ENCODE assay signal across 9 cellular contexts in the genomic region with DNA sequence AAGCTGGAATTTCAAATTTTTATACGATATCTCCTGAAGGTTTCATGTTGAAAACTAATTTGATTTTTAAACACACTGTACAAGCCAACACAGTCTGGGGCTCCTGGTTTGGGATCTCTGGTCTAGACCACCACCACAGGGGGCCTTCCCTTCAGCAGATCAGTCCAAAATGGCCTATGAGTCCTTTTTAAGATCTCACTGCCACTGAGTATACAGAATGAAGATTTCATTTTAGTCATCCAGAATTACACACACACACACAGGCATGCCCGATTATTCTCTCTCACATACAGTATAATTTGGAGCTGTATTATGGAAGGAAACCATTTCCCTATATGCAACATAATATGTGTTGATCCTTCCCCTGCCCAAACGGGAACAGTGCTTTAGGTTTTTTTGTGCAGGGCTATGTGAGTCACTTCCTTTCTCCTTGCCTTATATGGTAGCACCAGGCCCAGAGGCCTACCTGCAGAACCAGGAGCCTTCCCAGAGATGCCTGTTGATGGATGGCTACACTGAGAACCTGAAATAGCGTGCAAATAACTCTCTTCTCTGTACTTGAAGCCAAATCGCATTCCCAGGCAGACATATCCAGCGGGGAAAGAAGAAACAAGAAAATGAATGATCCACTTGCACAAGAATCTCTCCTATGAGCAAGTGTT. TPM values are rescaled to one million over a fixed set of nuclear protein-coding genes. Genes with fewer than 3 reads are reported as not detected.
DNase-seq lines count a peak whose midpoint lies in the region; ATAC-seq and TF ChIP-seq lines count a peak whose summit lies in the region.
"Had no signal": no experiment of that assay in that cellular context is flagged by ENCODE, and none has a peak within 500 bp of the region (broad histone marks: within the 10 kb centered on the region; RNA-seq: fewer than 3 reads in every experiment).

No MANE protein-coding gene starts in this region.

- H3K27me3 Mint-ChIP-seq in H9 (ENCODE audit: low read depth) (no peaks in the 10 kb centered on the region), HFFc6 (ENCODE audit: insufficient read depth) (peaks cover 17% of the 10 kb centered on the region)

- peak overlapping the region; percentile 17; the same call in 1 of the 2 replicates for H3K14ac ChIP-seq in H9 (ENCODE audit: insufficient read depth, low read length)

- no peaks in the 10 kb centered on the region for H4K20me1 ChIP-seq in H9 (ENCODE audit: control insufficient read depth, insufficient read depth, insufficient read length)

- H3K9me3 Mint-ChIP-seq in H9 = no peaks in the 10 kb centered on the region
- no peaks in the 10 kb centered on the region for H3K9me3 Mint-ChIP-seq in HFFc6

- no peak overlapping the region for H3K4me2 ChIP-seq in H9 (ENCODE audit: insufficient read depth, insufficient read length, low read length)

- no CpG with 5 or more reads among the region's 6 CpGs for WGBS in H9 (ENCODE audit: extremely low coverage, insufficient read length, low lambda C conversion rate)

- no peaks in the 10 kb centered on the region for H3K36me3 Mint-ChIP-seq in H9 (ENCODE audit: insufficient read depth in 1 of 3, low read depth in 3 of 3)
- H3K36me3 Mint-ChIP-seq in HFFc6 (ENCODE audit: low read depth) = no peaks in the 10 kb centered on the region

- no peaks in the 10 kb centered on the region for H3K23me2 ChIP-seq in H9 (ENCODE audit: insufficient read length, low read depth, low read length, poor library complexity, severe bottlenecking)

- no peaks in the 10 kb centered on the region for H3K79me2 ChIP-seq in H9 (ENCODE audit: insufficient read depth, low read length)

- H3K4ac ChIP-seq in H9 (ENCODE audit: low read depth, low read length) = no peak overlapping the region

- no peak overlapping the region for H4K5ac ChIP-seq in H9 (ENCODE audit: insufficient read length, low read depth, low read length)

- no peaks in the 10 kb centered on the region for H3K79me1 ChIP-seq in H9 (ENCODE audit: insufficient read depth, low read depth, low read length, poor library complexity, severe bottlenecking)

- no peak overlapping the region for H3K23ac ChIP-seq in H9 (ENCODE audit: insufficient read length, low read depth, low read length)

- peak overlapping the region; percentile 45 for H3K18ac ChIP-seq in H9 (ENCODE audit: insufficient read length, low read depth, low read length)

- peak; percentile 58; the same call in 2 of the 3 replicates for ATAC-seq in SK-N-SH treated with all-trans-retinoic acid at 6 μM for 48 hours
- ATAC-seq in HG03025 (IDR thresholded peaks at IDR 0.05; ENCODE audit: low FRiP score, unreplicated experiment) = no peak
- ATAC-seq in HG02870 (IDR thresholded peaks at IDR 0.05; ENCODE audit: unreplicated experiment) = no peak

- H3T11ph ChIP-seq in H9 (ENCODE audit: low read length) = no peak overlapping the region

- H3K4me1 Mint-ChIP-seq in H9 = peaks cover 29 to 41% of the 10 kb centered on the region in 2 experiments
- peaks cover 28% of the 10 kb centered on the region for H3K4me1 Mint-ChIP-seq in HFFc6 (ENCODE audit: low read depth)

- H2AFZ ChIP-seq in H9 (ENCODE audit: low read length) = no peak overlapping the region

- H3K4me1 ChIP-seq in H9 (ENCODE audit: insufficient read depth, low read length) (peaks cover 1% of the 10 kb centered on the region; the same call in 1 of the 2 replicates), right atrium auricular region (peaks cover 0 to 16% of the 10 kb centered on the region in 2 donors)

- no peak overlapping the region for H2AK5ac ChIP-seq in H9 (ENCODE audit: insufficient read length, low read length)

- no peak overlapping the region for H2BK20ac ChIP-seq in H9 (ENCODE audit: low read depth, low read length, poor library complexity, severe bottlenecking)

- H3K4me3 Mint-ChIP-seq in H9 (no peak overlapping the region), HFFc6 (no peak overlapping the region)

- H4K91ac ChIP-seq in H9 (ENCODE audit: insufficient read length, low read depth, low read length) = no peak overlapping the region

- H3K27ac Mint-ChIP-seq in H9 = peak overlapping the region in 2 of 3 experiments; percentile 37 to 58; a peak in 4 of 7 replicates
- H3K27ac Mint-ChIP-seq in HFFc6 = no peak overlapping the region

- H3K9me3 ChIP-seq in H9 (ENCODE audit: control insufficient read depth, low read depth, low read length) (no peaks in the 10 kb centered on the region), right atrium auricular region (no peaks in the 10 kb centered on the region)

- H3K27ac ChIP-seq in H9 (ENCODE audit: insufficient read length, low read depth, low read length) = no peak overlapping the region
- peak overlapping the region; percentile 68 to 84 for H3K27ac ChIP-seq in right atrium auricular region

- H2BK12ac ChIP-seq in H9 (ENCODE audit: insufficient read length, low read depth, low read length) = peak overlapping the region; percentile 45

- H4K8ac ChIP-seq in H9 (replicated peaks; ENCODE audit: insufficient read length, low read depth, low read length) = no peak overlapping the region

- TF ChIP-seq CTCF in H9 (conservative IDR thresholded peaks at IDR 0.05) = no peak
- no peak for TF ChIP-seq CTCF in right atrium auricular region (IDR thresholded peaks at IDR 0.05)
- no peak for TF ChIP-seq CTCF in HFFc6 (IDR thresholded peaks at IDR 0.05)

- H3K9ac ChIP-seq in H9 (ENCODE audit: extremely low read depth, insufficient read length, low read length) = no peak overlapping the region

- no peaks in the 10 kb centered on the region for H3K36me3 ChIP-seq in right atrium auricular region

- H2BK5ac ChIP-seq in H9 (ENCODE audit: insufficient read length, low read length) = no peak overlapping the region

- H3K56ac ChIP-seq in H9 (ENCODE audit: insufficient read length, low read depth, low read length) = no peak overlapping the region

- DNase-seq in AML-193 (lab: John Stamatoyannopoulos, UW) = peak; percentile 2 to 27
- DNase-seq in H9 = peak; percentile 65
- DNase-seq in right atrium auricular region (ENCODE audit: low spot score) = no peak
- no peak for DNase-seq in epidermal melanocyte (ENCODE audit: insufficient read length, low spot score)
- DNase-seq in HFFc6 = no peak
- DNase-seq: NCI-H187 had no signal

- H2BK120ac ChIP-seq in H9 (ENCODE audit: low read depth, low read length, poor library complexity, severe bottlenecking) = no peak overlapping the region

- H3K4me3 ChIP-seq in right atrium auricular region = no peak overlapping the region

- H2BK15ac ChIP-seq in H9 (ENCODE audit: low read depth, low read length) = no peak overlapping the region

- H3K27me3 ChIP-seq in H9 (ENCODE audit: insufficient read depth, low read length) = no peaks in the 10 kb centered on the region
- H3K27me3 ChIP-seq in right atrium auricular region = no peaks in the 10 kb centered on the region

TF ChIP-seq in SK-N-SH treated with all-trans-retinoic acid at 6 μM for 48 hours, 23 proteins besides CTCF, POLR2A, EP300 and RAD21 (continues in another document):
- TF ChIP-seq TOX (CRISPR knock-in tag; IDR thresholded peaks at IDR 0.05; ENCODE audit: borderline replicate concordance) = no peak
- TF ChIP-seq ARNTL (CRISPR knock-in tag; IDR thresholded peaks at IDR 0.05; ENCODE audit: borderline replicate concordance, low read depth) = no peak
- no peak for TF ChIP-seq CSRNP3 (CRISPR knock-in tag; IDR thresholded peaks at IDR 0.05)
- TF ChIP-seq ZFP30 (CRISPR knock-in tag; IDR thresholded peaks at IDR 0.05) = no peak
- TF ChIP-seq, protein P1, sequence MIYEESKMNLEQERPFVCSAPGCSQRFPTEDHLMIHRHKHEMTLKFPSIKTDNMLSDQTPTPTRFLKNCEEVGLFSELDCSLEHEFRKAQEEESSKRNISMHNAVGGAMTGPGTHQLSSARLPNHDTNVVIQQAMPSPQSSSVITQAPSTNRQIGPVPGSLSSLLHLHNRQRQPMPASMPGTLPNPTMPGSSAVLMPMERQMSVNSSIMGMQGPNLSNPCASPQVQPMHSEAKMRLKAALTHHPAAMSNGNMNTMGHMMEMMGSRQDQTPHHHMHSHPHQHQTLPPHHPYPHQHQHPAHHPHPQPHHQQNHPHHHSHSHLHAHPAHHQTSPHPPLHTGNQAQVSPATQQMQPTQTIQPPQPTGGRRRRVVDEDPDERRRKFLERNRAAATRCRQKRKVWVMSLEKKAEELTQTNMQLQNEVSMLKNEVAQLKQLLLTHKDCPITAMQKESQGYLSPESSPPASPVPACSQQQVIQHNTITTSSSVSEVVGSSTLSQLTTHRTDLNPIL (CRISPR knock-in tag; IDR thresholded peaks at IDR 0.05; ENCODE audit: low read depth) = no peak
- TF ChIP-seq ISL1 (CRISPR knock-in tag; IDR thresholded peaks at IDR 0.05) = no peak
- no peak for TF ChIP-seq BACH2 (CRISPR knock-in tag; IDR thresholded peaks at IDR 0.05; ENCODE audit: borderline replicate concordance)
- no peak for TF ChIP-seq ESRRG (CRISPR knock-in tag; IDR thresholded peaks at IDR 0.05)
- no peak for TF ChIP-seq ZC3H10 (CRISPR knock-in tag; IDR thresholded peaks at IDR 0.05)
- TF ChIP-seq, protein P2, sequence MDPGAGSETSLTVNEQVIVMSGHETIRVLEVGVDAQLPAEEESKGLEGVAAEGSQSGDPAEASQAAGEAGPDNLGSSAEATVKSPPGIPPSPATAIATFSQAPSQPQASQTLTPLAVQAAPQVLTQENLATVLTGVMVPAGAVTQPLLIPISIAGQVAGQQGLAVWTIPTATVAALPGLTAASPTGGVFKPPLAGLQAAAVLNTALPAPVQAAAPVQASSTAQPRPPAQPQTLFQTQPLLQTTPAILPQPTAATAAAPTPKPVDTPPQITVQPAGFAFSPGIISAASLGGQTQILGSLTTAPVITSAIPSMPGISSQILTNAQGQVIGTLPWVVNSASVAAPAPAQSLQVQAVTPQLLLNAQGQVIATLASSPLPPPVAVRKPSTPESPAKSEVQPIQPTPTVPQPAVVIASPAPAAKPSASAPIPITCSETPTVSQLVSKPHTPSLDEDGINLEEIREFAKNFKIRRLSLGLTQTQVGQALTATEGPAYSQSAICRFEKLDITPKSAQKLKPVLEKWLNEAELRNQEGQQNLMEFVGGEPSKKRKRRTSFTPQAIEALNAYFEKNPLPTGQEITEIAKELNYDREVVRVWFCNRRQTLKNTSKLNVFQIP (CRISPR knock-in tag; IDR thresholded peaks at IDR 0.05; ENCODE audit: borderline replicate concordance, low read depth) = no peak

RNA-seq across cellular contexts. Expression of gene WNK1, which starts 28.1 kb away (rescaled TPM):
- total RNA-seq in H9 (2021) (110 and 117 TPM in 2 replicates), right atrium auricular region (100 to 1,000 TPM; 195 to 215 TPM)
- total RNA-seq in HFFc6 (2021; fragmentation: NEBNext Ultra II Directional; extraction: Animal tissue kit (Norgen Biotek cat#: 25700)) = 100 to 1,000 TPM in 2 of 6 experiments, 10 to 100 TPM in 4; 79.5 to 106 (median 94.3) TPM

Comparison
In these comparisons a context has a peak if more than half of its experiments do, and no peak if none do; other contexts are left out.
1. DNase-seq: peak in AML-193 (2 of 2) and H9 (single experiment); none in right atrium auricular region (single experiment), epidermal melanocyte (single experiment) and HFFc6 (single experiment).